ENCODE assay signal across 20 cellular contexts in the genomic region with DNA sequence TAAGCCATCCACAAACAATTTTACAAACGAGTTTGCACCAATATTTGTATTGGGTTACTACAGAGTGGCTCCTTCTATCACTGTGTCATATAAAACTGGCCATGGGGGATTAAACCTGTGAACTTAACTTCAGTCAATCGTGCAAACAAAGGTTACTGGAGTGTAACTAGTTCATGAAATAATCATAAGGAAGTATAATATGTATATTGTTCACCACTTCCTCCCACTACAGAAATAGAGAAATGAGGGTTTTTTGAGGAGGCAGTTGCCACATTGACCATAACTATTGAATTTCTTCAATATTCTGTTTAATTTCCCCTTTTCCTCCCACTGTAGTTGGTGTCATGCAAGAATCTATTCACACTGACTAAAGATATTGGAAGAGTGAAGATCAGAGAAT. TPM values are rescaled to one million over a fixed set of nuclear protein-coding genes. Genes with fewer than 3 reads are reported as not detected.
DNase-seq lines count a peak whose midpoint lies in the region; ATAC-seq and TF ChIP-seq lines count a peak whose summit lies in the region.
"Had no signal": no experiment of that assay in that cellular context is flagged by ENCODE, and none has a peak within 500 bp of the region (broad histone marks: within the 10 kb centered on the region; RNA-seq: fewer than 3 reads in every experiment).

A gene with protein sequence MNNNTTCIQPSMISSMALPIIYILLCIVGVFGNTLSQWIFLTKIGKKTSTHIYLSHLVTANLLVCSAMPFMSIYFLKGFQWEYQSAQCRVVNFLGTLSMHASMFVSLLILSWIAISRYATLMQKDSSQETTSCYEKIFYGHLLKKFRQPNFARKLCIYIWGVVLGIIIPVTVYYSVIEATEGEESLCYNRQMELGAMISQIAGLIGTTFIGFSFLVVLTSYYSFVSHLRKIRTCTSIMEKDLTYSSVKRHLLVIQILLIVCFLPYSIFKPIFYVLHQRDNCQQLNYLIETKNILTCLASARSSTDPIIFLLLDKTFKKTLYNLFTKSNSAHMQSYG (plus strand): TSS at position 361 of the 400 bp plus-strand sequence. CDS start 2,846 bp downstream, outside the sequence.

- intact Hi-C loops in MCF 10A (cut with micrococcal nuclease), result no loop called here

- CTCF ChIA-PET in activated CD8-positive, alpha-beta memory T cell treated with anti-CD3 and anti-CD28 coated beads, Interleukin-2, amount 10 ng/mL, durations not matched to agents 7 days and 5 days (lab: Charles Lee), result no interaction called here
- CTCF ChIA-PET in MCF 10A (lab: Yijun Ruan, JAX), result no interaction called here

- no peak for DNase-seq in activated CD8-positive, alpha-beta memory T cell treated with anti-CD3 and anti-CD28 coated beads, Interleukin-2, amount 10 ng/mL, durations not matched to agents 7 days and 5 days
- DNase-seq in activated CD8-positive, alpha-beta memory T cell treated with anti-CD3 and anti-CD28 coated beads, Interleukin-2, amount 50 U/mL, for 48 hours, result no peak
- DNase-seq in SIG-M5 treated with dmso at 0.1 percent for 504 hours (lab: John Stamatoyannopoulos, UW; ENCODE audit: unreplicated experiment) (peak; percentile 71), MCF 10A (ENCODE audit: unreplicated experiment) (no peak), cerebellum (ENCODE audit: low spot score) (no peak), AG20443 (ENCODE audit: low spot score) (no peak)
- DNase-seq in effector memory CD8-positive, alpha-beta T cell, result no peak
- DNase-seq: 8988T; activated CD4-positive, alpha-beta T cell treated with anti-CD3 and anti-CD28 coated beads for 36 hours; activated T-cell treated with anti-CD3 and anti-CD28 coated beads, Interleukin-2, amount 50 U/mL, for 4 hours; amygdala; EL; H9; mesendoderm; NCI-H2029 treated with DMSO at 0.1 percent for 48 hours; NCI-H524 treated with DMSO at 0.1 percent for 48 hours; stimulated activated CD4-positive, alpha-beta T cell treated with anti-CD3 and anti-CD28 coated beads, Interleukin-2, amount 100 ng/mL, for 24 hours had no signal

- H3K27me3 Mint-ChIP-seq in activated CD8-positive, alpha-beta memory T cell treated with anti-CD3 and anti-CD28 coated beads, Interleukin-2, amount 10 ng/mL, durations not matched to agents 7 days and 5 days, result no peaks in the 10 kb centered on the region
- no peaks in the 10 kb centered on the region for H3K27me3 Mint-ChIP-seq in effector memory CD8-positive, alpha-beta T cell
- H3K27me3 Mint-ChIP-seq in MCF 10A (ENCODE audit: insufficient read depth, unreplicated experiment), result peaks cover 51% of the 10 kb centered on the region
- H3K27me3 Mint-ChIP-seq: activated CD4-positive, alpha-beta T cell treated with anti-CD3 and anti-CD28 coated beads for 36 hours had no signal

- BruUV-seq in MCF 10A (replicated peaks; lab: Mats Ljungman, UMichigan), result no TSS peak

- POLR2A ChIA-PET in MCF 10A (lab: Yijun Ruan, JAX), result no interaction called here

- H3K9me3 Mint-ChIP-seq in activated CD8-positive, alpha-beta memory T cell treated with anti-CD3 and anti-CD28 coated beads, Interleukin-2, amount 10 ng/mL, durations not matched to agents 7 days and 5 days (ENCODE audit: low read depth), result no peaks in the 10 kb centered on the region
- H3K9me3 Mint-ChIP-seq in effector memory CD8-positive, alpha-beta T cell, result no peaks in the 10 kb centered on the region
- no peaks in the 10 kb centered on the region for H3K9me3 Mint-ChIP-seq in MCF 10A (ENCODE audit: unreplicated experiment)

- peaks cover 56% of the 10 kb centered on the region for H3K4me1 Mint-ChIP-seq in activated CD8-positive, alpha-beta memory T cell treated with anti-CD3 and anti-CD28 coated beads, Interleukin-2, amount 10 ng/mL, durations not matched to agents 7 days and 5 days
- H3K4me1 Mint-ChIP-seq in effector memory CD8-positive, alpha-beta T cell (ENCODE audit: low read depth in 2 of 2), result peaks cover 19 to 30% of the 10 kb centered on the region in 2 donors
- H3K4me1 Mint-ChIP-seq in MCF 10A (ENCODE audit: insufficient read depth, unreplicated experiment), result no peaks in the 10 kb centered on the region

- no peak for TF ChIP-seq CTCF in MCF 10A (IDR thresholded peaks at IDR 0.05; ENCODE audit: unreplicated experiment)

- peak within 1 kb of the TSS; percentile 49 for H3K27ac Mint-ChIP-seq in activated CD8-positive, alpha-beta memory T cell treated with anti-CD3 and anti-CD28 coated beads, Interleukin-2, amount 10 ng/mL, durations not matched to agents 7 days and 5 days
- peak within 1 kb of the TSS in 1 of 2 donors; percentile 69 for H3K27ac Mint-ChIP-seq in effector memory CD8-positive, alpha-beta T cell
- no peak within 1 kb of the TSS for H3K27ac Mint-ChIP-seq in MCF 10A (ENCODE audit: low read depth, unreplicated experiment)
- H3K27ac Mint-ChIP-seq: H9 had no signal

- ATAC-seq in activated CD8-positive, alpha-beta memory T cell treated with anti-CD3 and anti-CD28 coated beads, Interleukin-2, amount 10 ng/mL, durations not matched to agents 7 days and 5 days, result no peak
- peak; percentile 21 for ATAC-seq in effector memory CD8-positive, alpha-beta T cell (replicated peaks)
- no peak for ATAC-seq in SK-N-SH treated with all-trans-retinoic acid at 6 μM for 48 hours
- ATAC-seq: activated CD4-positive, alpha-beta T cell treated with anti-CD3 and anti-CD28 coated beads for 36 hours; activated T-cell treated with anti-CD3 and anti-CD28 coated beads, Interleukin-2, amount 50 U/mL, for 4 hours had no signal

- peaks cover 14% of the 10 kb centered on the region for H3K36me3 Mint-ChIP-seq in activated CD8-positive, alpha-beta memory T cell treated with anti-CD3 and anti-CD28 coated beads, Interleukin-2, amount 10 ng/mL, durations not matched to agents 7 days and 5 days
- H3K36me3 Mint-ChIP-seq in effector memory CD8-positive, alpha-beta T cell (ENCODE audit: insufficient read depth), result no peaks in the 10 kb centered on the region
- peaks cover 6% of the 10 kb centered on the region for H3K36me3 Mint-ChIP-seq in MCF 10A (ENCODE audit: insufficient read depth, unreplicated experiment)

- H3K4me3 Mint-ChIP-seq in activated CD8-positive, alpha-beta memory T cell treated with anti-CD3 and anti-CD28 coated beads, Interleukin-2, amount 10 ng/mL, durations not matched to agents 7 days and 5 days, result no peak within 1 kb of the TSS
- H3K4me3 Mint-ChIP-seq in effector memory CD8-positive, alpha-beta T cell, result no peak within 1 kb of the TSS
- H3K4me3 Mint-ChIP-seq in MCF 10A (ENCODE audit: unreplicated experiment), result no peak within 1 kb of the TSS
- H3K4me3 Mint-ChIP-seq: activated CD4-positive, alpha-beta T cell treated with anti-CD3 and anti-CD28 coated beads for 36 hours; activated T-cell treated with anti-CD3 and anti-CD28 coated beads, Interleukin-2, amount 50 U/mL, for 4 hours; H9 had no signal

TF ChIP-seq in SK-N-SH treated with all-trans-retinoic acid at 6 μM for 48 hours, 23 proteins besides CTCF, POLR2A, EP300 and RAD21:
- TF ChIP-seq GLIS3 (CRISPR knock-in tag; IDR thresholded peaks at IDR 0.05), result no peak
- TF ChIP-seq CSDC2 (CRISPR knock-in tag; IDR thresholded peaks at IDR 0.05), result no peak
- TF ChIP-seq ZC3H10 (CRISPR knock-in tag; IDR thresholded peaks at IDR 0.05), result no peak

RNA-seq across cellular contexts. Expression of the gene that starts here (rescaled TPM):
- total RNA-seq in activated CD8-positive, alpha-beta memory T cell treated with anti-CD3 and anti-CD28 coated beads, Interleukin-2, amount 10 ng/mL, durations not matched to agents 7 days and 5 days, result under 1 TPM; 0.21 to 0.47 TPM
- total RNA-seq in MCF 10A (2022) (not detected in 2 replicates), cerebellum (not detected)
- total RNA-seq: H9, HT1080, M059J had no signal
